Comparison of ENCODE assay signal across 1 cellular context in genomic region chr10:122953827-122954730, GRCh38.
A peak's percentile ranks its signal among the peaks of the same experiment; 100 is the strongest.
TF ChIP-seq lines count a peak whose summit lies in the region.

TSS of gene C10orf88 (minus strand) at chr10:122954227. CDS start at chr10:122954178, 49 bp downstream.

TF ChIP-seq in K562, 482 proteins besides CTCF, POLR2A, EP300 and RAD21 (continued from another document and continues in another):
- peak; percentile 100 for TF ChIP-seq MGA (IDR thresholded peaks at IDR 0.05)
- peak; percentile 88 for TF ChIP-seq NFRKB (IDR thresholded peaks at IDR 0.05; ENCODE audit: low read depth)
- TF ChIP-seq MTF1 (CRISPR knock-in tag; IDR thresholded peaks at IDR 0.05; ENCODE audit: borderline replicate concordance): no peak
- peak; percentile 53 for TF ChIP-seq ARID4B (CRISPR knock-in tag; IDR thresholded peaks at IDR 0.05)
- TF ChIP-seq PTTG1 (tag; IDR thresholded peaks at IDR 0.05; ENCODE audit: low read depth): no peak
- no peak for TF ChIP-seq KLF13 (tag; IDR thresholded peaks at IDR 0.05; ENCODE audit: borderline replicate concordance, low read depth)
- peak; percentile 98 for TF ChIP-seq GABPA (tag; conservative IDR thresholded peaks at IDR 0.05; ENCODE audit: low read depth)
- no peak for TF ChIP-seq TRIM28 (IDR thresholded peaks at IDR 0.05)
- no peak for TF ChIP-seq STAT5A (IDR thresholded peaks at IDR 0.05; ENCODE audit: borderline replicate concordance, low read length)
- TF ChIP-seq SRF (CRISPR knock-in tag; IDR thresholded peaks at IDR 0.05): no peak
- TF ChIP-seq ZNF780A (CRISPR knock-in tag; IDR thresholded peaks at IDR 0.05): no peak
- TF ChIP-seq ZC3H8 (IDR thresholded peaks at IDR 0.05): no peak
- TF ChIP-seq, protein P1, sequence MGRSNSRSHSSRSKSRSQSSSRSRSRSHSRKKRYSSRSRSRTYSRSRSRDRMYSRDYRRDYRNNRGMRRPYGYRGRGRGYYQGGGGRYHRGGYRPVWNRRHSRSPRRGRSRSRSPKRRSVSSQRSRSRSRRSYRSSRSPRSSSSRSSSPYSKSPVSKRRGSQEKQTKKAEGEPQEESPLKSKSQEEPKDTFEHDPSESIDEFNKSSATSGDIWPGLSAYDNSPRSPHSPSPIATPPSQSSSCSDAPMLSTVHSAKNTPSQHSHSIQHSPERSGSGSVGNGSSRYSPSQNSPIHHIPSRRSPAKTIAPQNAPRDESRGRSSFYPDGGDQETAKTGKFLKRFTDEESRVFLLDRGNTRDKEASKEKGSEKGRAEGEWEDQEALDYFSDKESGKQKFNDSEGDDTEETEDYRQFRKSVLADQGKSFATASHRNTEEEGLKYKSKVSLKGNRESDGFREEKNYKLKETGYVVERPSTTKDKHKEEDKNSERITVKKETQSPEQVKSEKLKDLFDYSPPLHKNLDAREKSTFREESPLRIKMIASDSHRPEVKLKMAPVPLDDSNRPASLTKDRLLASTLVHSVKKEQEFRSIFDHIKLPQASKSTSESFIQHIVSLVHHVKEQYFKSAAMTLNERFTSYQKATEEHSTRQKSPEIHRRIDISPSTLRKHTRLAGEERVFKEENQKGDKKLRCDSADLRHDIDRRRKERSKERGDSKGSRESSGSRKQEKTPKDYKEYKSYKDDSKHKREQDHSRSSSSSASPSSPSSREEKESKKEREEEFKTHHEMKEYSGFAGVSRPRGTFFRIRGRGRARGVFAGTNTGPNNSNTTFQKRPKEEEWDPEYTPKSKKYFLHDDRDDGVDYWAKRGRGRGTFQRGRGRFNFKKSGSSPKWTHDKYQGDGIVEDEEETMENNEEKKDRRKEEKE (IDR thresholded peaks at IDR 0.05; ENCODE audit: borderline replicate concordance in 1 of 2, control insufficient read depth in 1 of 2, low read depth in 2 of 2, low read length in 1 of 2): peak in 1 of 2 experiments; percentile 61; a peak in 1 of 4 replicates
- peak; percentile 57 for TF ChIP-seq ETV1 (tag; conservative IDR thresholded peaks at IDR 0.05; ENCODE audit: low read depth)
- TF ChIP-seq, protein P2, sequence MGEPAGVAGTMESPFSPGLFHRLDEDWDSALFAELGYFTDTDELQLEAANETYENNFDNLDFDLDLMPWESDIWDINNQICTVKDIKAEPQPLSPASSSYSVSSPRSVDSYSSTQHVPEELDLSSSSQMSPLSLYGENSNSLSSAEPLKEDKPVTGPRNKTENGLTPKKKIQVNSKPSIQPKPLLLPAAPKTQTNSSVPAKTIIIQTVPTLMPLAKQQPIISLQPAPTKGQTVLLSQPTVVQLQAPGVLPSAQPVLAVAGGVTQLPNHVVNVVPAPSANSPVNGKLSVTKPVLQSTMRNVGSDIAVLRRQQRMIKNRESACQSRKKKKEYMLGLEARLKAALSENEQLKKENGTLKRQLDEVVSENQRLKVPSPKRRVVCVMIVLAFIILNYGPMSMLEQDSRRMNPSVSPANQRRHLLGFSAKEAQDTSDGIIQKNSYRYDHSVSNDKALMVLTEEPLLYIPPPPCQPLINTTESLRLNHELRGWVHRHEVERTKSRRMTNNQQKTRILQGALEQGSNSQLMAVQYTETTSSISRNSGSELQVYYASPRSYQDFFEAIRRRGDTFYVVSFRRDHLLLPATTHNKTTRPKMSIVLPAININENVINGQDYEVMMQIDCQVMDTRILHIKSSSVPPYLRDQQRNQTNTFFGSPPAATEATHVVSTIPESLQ (CRISPR knock-in tag; IDR thresholded peaks at IDR 0.05): peak; percentile 96
- TF ChIP-seq HNRNPK (IDR thresholded peaks at IDR 0.05; ENCODE audit: low read depth, low read length, poor library complexity, severe bottlenecking): no peak
- no peak for TF ChIP-seq ZNF175 (CRISPR knock-in tag; IDR thresholded peaks at IDR 0.05; ENCODE audit: low read depth)
- peak; percentile 61 for TF ChIP-seq TBP (optimal IDR thresholded peaks at IDR 0.05; ENCODE audit: low read depth, low read length)
- TF ChIP-seq IRF1 (CRISPR knock-in tag; IDR thresholded peaks at IDR 0.05; ENCODE audit: borderline replicate concordance): no peak; the same call in 1 of the 2 replicates
- TF ChIP-seq, protein P3, sequence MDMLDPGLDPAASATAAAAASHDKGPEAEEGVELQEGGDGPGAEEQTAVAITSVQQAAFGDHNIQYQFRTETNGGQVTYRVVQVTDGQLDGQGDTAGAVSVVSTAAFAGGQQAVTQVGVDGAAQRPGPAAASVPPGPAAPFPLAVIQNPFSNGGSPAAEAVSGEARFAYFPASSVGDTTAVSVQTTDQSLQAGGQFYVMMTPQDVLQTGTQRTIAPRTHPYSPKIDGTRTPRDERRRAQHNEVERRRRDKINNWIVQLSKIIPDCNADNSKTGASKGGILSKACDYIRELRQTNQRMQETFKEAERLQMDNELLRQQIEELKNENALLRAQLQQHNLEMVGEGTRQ (CRISPR knock-in tag; IDR thresholded peaks at IDR 0.05): no peak
- TF ChIP-seq ZNF143 (CRISPR knock-in tag; IDR thresholded peaks at IDR 0.05): no peak
- TF ChIP-seq ZNF551 (CRISPR knock-in tag; IDR thresholded peaks at IDR 0.05): no peak
- no peak for TF ChIP-seq TAL1 (IDR thresholded peaks at IDR 0.05)
- no peak for TF ChIP-seq NFXL1 (CRISPR knock-in tag; IDR thresholded peaks at IDR 0.05)
- no peak for TF ChIP-seq FIP1L1 (IDR thresholded peaks at IDR 0.05; ENCODE audit: low read depth, low read length, poor library complexity, severe bottlenecking)
- no peak for TF ChIP-seq ZNF384 (IDR thresholded peaks at IDR 0.05; ENCODE audit: low read depth, low read length)
- TF ChIP-seq, protein P4, sequence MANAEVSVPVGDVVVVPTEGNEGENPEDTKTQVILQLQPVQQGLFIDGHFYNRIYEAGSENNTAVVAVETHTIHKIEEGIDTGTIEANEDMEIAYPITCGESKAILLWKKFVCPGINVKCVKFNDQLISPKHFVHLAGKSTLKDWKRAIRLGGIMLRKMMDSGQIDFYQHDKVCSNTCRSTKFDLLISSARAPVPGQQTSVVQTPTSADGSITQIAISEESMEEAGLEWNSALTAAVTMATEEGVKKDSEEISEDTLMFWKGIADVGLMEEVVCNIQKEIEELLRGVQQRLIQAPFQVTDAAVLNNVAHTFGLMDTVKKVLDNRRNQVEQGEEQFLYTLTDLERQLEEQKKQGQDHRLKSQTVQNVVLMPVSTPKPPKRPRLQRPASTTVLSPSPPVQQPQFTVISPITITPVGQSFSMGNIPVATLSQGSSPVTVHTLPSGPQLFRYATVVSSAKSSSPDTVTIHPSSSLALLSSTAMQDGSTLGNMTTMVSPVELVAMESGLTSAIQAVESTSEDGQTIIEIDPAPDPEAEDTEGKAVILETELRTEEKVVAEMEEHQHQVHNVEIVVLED (CRISPR knock-in tag; IDR thresholded peaks at IDR 0.05): no peak
- TF ChIP-seq MEF2A (IDR thresholded peaks at IDR 0.05; ENCODE audit: control insufficient read depth, low read depth, low read length): no peak
- peak; percentile 29; the same call in 1 of the 2 replicates for TF ChIP-seq TEAD4 (IDR thresholded peaks at IDR 0.05; ENCODE audit: low read length)
- TF ChIP-seq TEAD4 (CRISPR knock-in tag; IDR thresholded peaks at IDR 0.05; ENCODE audit: borderline replicate concordance): no peak
